20 cellular contexts compared by ENCODE assay signal in the genomic region with DNA sequence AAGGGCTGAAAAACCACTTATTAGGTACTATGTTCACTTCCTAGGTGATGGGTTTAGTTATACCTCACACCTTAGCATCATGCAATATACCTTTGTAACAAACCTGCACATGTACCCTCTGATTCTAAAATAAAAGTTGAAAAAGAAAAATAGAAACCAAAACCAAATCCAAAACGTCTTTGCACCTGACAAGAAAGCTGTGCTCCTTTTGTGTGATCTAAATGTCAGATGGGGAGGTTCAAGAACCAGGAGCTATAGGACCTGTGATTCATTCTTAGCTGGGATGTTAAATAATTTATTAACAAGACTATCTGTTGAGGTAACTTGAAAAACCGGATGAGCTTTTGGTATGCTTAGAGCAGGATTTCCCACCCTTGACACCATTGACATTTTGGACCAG. TPM values are rescaled to one million over a fixed set of nuclear protein-coding genes. Genes with fewer than 3 reads are reported as not detected.
DNase-seq lines count a peak whose midpoint lies in the region; ATAC-seq and TF ChIP-seq lines count a peak whose summit lies in the region.
"Had no signal": no experiment of that assay in that cellular context is flagged by ENCODE, and none has a peak within 500 bp of the region (broad histone marks: within the 10 kb centered on the region; RNA-seq: fewer than 3 reads in every experiment).

No MANE protein-coding gene starts in this region.

- peaks cover 15% of the 10 kb centered on the region for H3K4me1 Mint-ChIP-seq in activated naive CD8-positive, alpha-beta T cell treated with anti-CD3 and anti-CD28 coated beads, Interleukin-2, amount 10 ng/mL, durations not matched to agents 7 days and 5 days
- H3K4me1 Mint-ChIP-seq in activated naive CD8-positive, alpha-beta T cell treated with anti-CD3 and anti-CD28 coated beads for 36 hours, result peaks cover 26% of the 10 kb centered on the region
- peaks cover 31% of the 10 kb centered on the region for H3K4me1 Mint-ChIP-seq in activated naive CD8-positive, alpha-beta T cell treated with anti-CD3 and anti-CD28 coated beads, Interleukin-2, amount 50 U/mL, for 24 hours

- no peaks in the 10 kb centered on the region for H3K27me3 ChIP-seq in MM.1S (replicated peaks; ENCODE audit: insufficient read depth, low read length)

- DNase-seq in activated naive CD8-positive, alpha-beta T cell treated with anti-CD3 and anti-CD28 coated beads, Interleukin-2, amount 10 ng/mL, durations not matched to agents 7 days and 5 days, result no peak
- DNase-seq in activated naive CD8-positive, alpha-beta T cell treated with anti-CD3 and anti-CD28 coated beads for 36 hours, result no peak
- DNase-seq in MM.1S (peak; percentile 53), kidney tubule cell (ENCODE audit: low spot score) (peak; percentile 33), NCI-H1092 (lab: John Stamatoyannopoulos, UW) (no peak), NCI-H510A (lab: John Stamatoyannopoulos, UW) (no peak)
- DNase-seq in activated naive CD8-positive, alpha-beta T cell treated with anti-CD3 and anti-CD28 coated beads, Interleukin-2, amount 50 U/mL, for 24 hours, result no peak
- DNase-seq: C1 segment of cervical spinal cord; Calu3; CD4-positive, alpha-beta memory T cell; COR-L47; DMS53; DMS79 treated with DMSO at 0.1 percent for 48 hours; GF-D8; GOT3; HFFc6 had no signal

- no peak for TF ChIP-seq CTCF in MM.1S (IDR thresholded peaks at IDR 0.05; ENCODE audit: low read length)

- no peaks in the 10 kb centered on the region for H3K27me3 Mint-ChIP-seq in activated naive CD8-positive, alpha-beta T cell treated with anti-CD3 and anti-CD28 coated beads, Interleukin-2, amount 10 ng/mL, durations not matched to agents 7 days and 5 days
- no peaks in the 10 kb centered on the region for H3K27me3 Mint-ChIP-seq in activated naive CD8-positive, alpha-beta T cell treated with anti-CD3 and anti-CD28 coated beads for 36 hours
- no peaks in the 10 kb centered on the region for H3K27me3 Mint-ChIP-seq in activated naive CD8-positive, alpha-beta T cell treated with anti-CD3 and anti-CD28 coated beads, Interleukin-2, amount 50 U/mL, for 24 hours
- H3K27me3 Mint-ChIP-seq: CD4-positive, alpha-beta memory T cell had no signal

- no peaks in the 10 kb centered on the region for H3K9me2 ChIP-seq in MM.1S (replicated peaks; ENCODE audit: insufficient read depth, low read length)

- no peaks in the 10 kb centered on the region for H4K20me1 ChIP-seq in MM.1S (ENCODE audit: insufficient read depth, low read length)

- peak overlapping the region; percentile 16 for H2AFZ ChIP-seq in MM.1S (ENCODE audit: low read length)

- H3K4me1 ChIP-seq in MM.1S (ENCODE audit: low read length), result peaks cover 29% of the 10 kb centered on the region
- H3K4me1 ChIP-seq: HAP-1 had no signal

- no peak overlapping the region for H3K9ac ChIP-seq in MM.1S (ENCODE audit: low read length)

- no peak for ATAC-seq in activated naive CD8-positive, alpha-beta T cell treated with anti-CD3 and anti-CD28 coated beads, Interleukin-2, amount 10 ng/mL, durations not matched to agents 7 days and 5 days (ENCODE audit: low read depth)
- ATAC-seq in activated naive CD8-positive, alpha-beta T cell treated with anti-CD3 and anti-CD28 coated beads, Interleukin-2, amount 50 U/mL, for 24 hours, result peak; percentile 29

- H3K27ac ChIP-seq in MM.1S (ENCODE audit: low read length), result peak overlapping the region; percentile 27; the same call in 1 of the 2 replicates

- H3K9me3 Mint-ChIP-seq in activated naive CD8-positive, alpha-beta T cell treated with anti-CD3 and anti-CD28 coated beads, Interleukin-2, amount 10 ng/mL, durations not matched to agents 7 days and 5 days, result peaks cover 4% of the 10 kb centered on the region
- H3K9me3 Mint-ChIP-seq in activated naive CD8-positive, alpha-beta T cell treated with anti-CD3 and anti-CD28 coated beads for 36 hours, result peaks cover 4% of the 10 kb centered on the region
- H3K9me3 Mint-ChIP-seq in activated naive CD8-positive, alpha-beta T cell treated with anti-CD3 and anti-CD28 coated beads, Interleukin-2, amount 50 U/mL, for 24 hours, result no peaks in the 10 kb centered on the region
- H3K9me3 Mint-ChIP-seq: CD4-positive, alpha-beta memory T cell; HFFc6 had no signal

- H3K9me3 ChIP-seq in MM.1S (replicated peaks; ENCODE audit: insufficient read depth, low read length), result no peaks in the 10 kb centered on the region
- H3K9me3 ChIP-seq: HAP-1 had no signal

- no peaks in the 10 kb centered on the region for H3K36me3 ChIP-seq in MM.1S (replicated peaks; ENCODE audit: insufficient read depth, low read length)
- H3K36me3 ChIP-seq: HAP-1 had no signal

- H3K79me2 ChIP-seq in MM.1S (ENCODE audit: low read length), result no peaks in the 10 kb centered on the region

- peaks cover 13% of the 10 kb centered on the region for H3K36me3 Mint-ChIP-seq in activated naive CD8-positive, alpha-beta T cell treated with anti-CD3 and anti-CD28 coated beads, Interleukin-2, amount 10 ng/mL, durations not matched to agents 7 days and 5 days
- H3K36me3 Mint-ChIP-seq in activated naive CD8-positive, alpha-beta T cell treated with anti-CD3 and anti-CD28 coated beads for 36 hours, result no peaks in the 10 kb centered on the region
- H3K36me3 Mint-ChIP-seq in activated naive CD8-positive, alpha-beta T cell treated with anti-CD3 and anti-CD28 coated beads, Interleukin-2, amount 50 U/mL, for 24 hours (ENCODE audit: low read depth), result no peaks in the 10 kb centered on the region
- H3K36me3 Mint-ChIP-seq: CD4-positive, alpha-beta memory T cell had no signal

- peak overlapping the region; percentile 44 for H3K4me2 ChIP-seq in MM.1S (ENCODE audit: low read depth, low read length)

- POLR2A ChIA-PET in activated naive CD8-positive, alpha-beta T cell treated with anti-CD3 and anti-CD28 coated beads, Interleukin-2, amount 10 ng/mL, durations not matched to agents 7 days and 5 days (lab: Charles Lee), result interaction anchor here (0.8 kb wide), 1 partner anchor 17 kb away, joined by 3 read pairs; a partner anchor contains a TSS

- H3K27ac Mint-ChIP-seq in activated naive CD8-positive, alpha-beta T cell treated with anti-CD3 and anti-CD28 coated beads, Interleukin-2, amount 10 ng/mL, durations not matched to agents 7 days and 5 days, result peak overlapping the region; percentile 43
- no peak overlapping the region for H3K27ac Mint-ChIP-seq in activated naive CD8-positive, alpha-beta T cell treated with anti-CD3 and anti-CD28 coated beads for 36 hours
- H3K27ac Mint-ChIP-seq in activated naive CD8-positive, alpha-beta T cell treated with anti-CD3 and anti-CD28 coated beads, Interleukin-2, amount 50 U/mL, for 24 hours, result no peak overlapping the region
- H3K27ac Mint-ChIP-seq: CD4-positive, alpha-beta memory T cell; HFFc6 had no signal

- H3F3A ChIP-seq in MM.1S (ENCODE audit: insufficient read depth, low read length), result peaks cover 8% of the 10 kb centered on the region; the same call in 1 of the 2 replicates

- no peak overlapping the region for H3K4me3 ChIP-seq in MM.1S (ENCODE audit: low read length)
- H3K4me3 ChIP-seq: HAP-1 had no signal

- H3K4me3 Mint-ChIP-seq in activated naive CD8-positive, alpha-beta T cell treated with anti-CD3 and anti-CD28 coated beads, Interleukin-2, amount 10 ng/mL, durations not matched to agents 7 days and 5 days, result peak overlapping the region; percentile 8
- no peak overlapping the region for H3K4me3 Mint-ChIP-seq in activated naive CD8-positive, alpha-beta T cell treated with anti-CD3 and anti-CD28 coated beads for 36 hours
- H3K4me3 Mint-ChIP-seq in activated naive CD8-positive, alpha-beta T cell treated with anti-CD3 and anti-CD28 coated beads, Interleukin-2, amount 50 U/mL, for 24 hours, result no peak overlapping the region
- H3K4me3 Mint-ChIP-seq: HFFc6 had no signal

RNA-seq across cellular contexts. Expression of a gene that starts 16.9 kb away (rescaled TPM):
- total RNA-seq in activated naive CD8-positive, alpha-beta T cell treated with anti-CD3 and anti-CD28 coated beads, Interleukin-2, amount 10 ng/mL, durations not matched to agents 7 days and 5 days, result 1 to 10 TPM; 1.0 to 1.2 TPM
- total RNA-seq in activated naive CD8-positive, alpha-beta T cell treated with anti-CD3 and anti-CD28 coated beads for 36 hours, result 1 to 10 TPM; 2.3 to 2.4 TPM
- total RNA-seq: A673, Daoy, G401 had no signal

Comparison
In these comparisons a context has a peak if more than half of its experiments do, and no peak if none do; other contexts are left out.
1. DNase-seq: peak in MM.1S (single experiment) and kidney tubule cell (single experiment); none in activated naive CD8-positive, alpha-beta T cell treated with anti-CD3 and anti-CD28 coated beads, Interleukin-2, amount 10 ng/mL, durations not matched to agents 7 days and 5 days (single experiment), activated naive CD8-positive, alpha-beta T cell treated with anti-CD3 and anti-CD28 coated beads for 36 hours (single experiment), activated naive CD8-positive, alpha-beta T cell treated with anti-CD3 and anti-CD28 coated beads, Interleukin-2, amount 50 U/mL, for 24 hours (single experiment), NCI-H1092 (single experiment) and NCI-H510A (single experiment).